In the genomic region with DNA sequence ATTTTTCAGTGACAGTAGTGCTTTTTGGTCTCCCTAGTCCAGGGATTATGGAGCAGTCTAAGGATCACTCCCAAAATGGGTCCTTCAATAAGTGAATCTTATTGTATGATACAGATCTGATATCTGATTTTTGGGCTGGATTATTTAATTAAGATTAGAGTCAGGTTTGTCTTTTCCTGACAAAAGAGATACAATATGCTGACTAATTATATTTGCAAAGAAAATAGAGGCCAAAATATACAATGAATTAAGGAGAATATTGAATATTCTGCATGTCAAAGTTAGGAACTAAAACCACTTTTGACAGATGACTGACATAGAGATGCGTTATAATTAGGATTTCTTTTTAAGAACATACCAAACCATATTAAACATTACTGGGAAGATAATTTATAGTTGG, we compare ENCODE assay signal across 35 cellular contexts.
"Had no signal": no experiment of that assay in that cellular context is flagged by ENCODE, and none has a peak within 500 bp of the region (broad histone marks: within the 10 kb centered on the region; RNA-seq: fewer than 3 reads in every experiment).

No MANE protein-coding gene starts in this region.

- H3K9me3 ChIP-seq: MG63 had no signal

- H3K4me3 ChIP-seq: MG63 had no signal

- DNase-seq: Kasumi-1, MG63, MM.1S, MV-4-11, NCI-H1048, NCI-H1092, NCI-H1092 treated with DMSO at 0.1 percent for 48 hours, NCI-H1105, NCI-H1105 treated with DMSO at 0.1 percent for 48 hours, NCI-H1417, NCI-H1417 treated with DMSO at 0.1 percent for 48 hours, NCI-H1436, NCI-H1436 treated with DMSO at 0.1 percent for 48 hours, NCI-H146, NCI-H1694, NCI-H1694 treated with DMSO at 0.1 percent for 48 hours, NCI-H187, NCI-H187 treated with DMSO at 0.1 percent for 48 hours, NCI-H1930, NCI-H2029, NCI-H2029 treated with DMSO at 0.1 percent for 48 hours, NCI-H2081, NCI-H2081 treated with DMSO at 0.1 percent for 48 hours, NCI-H2107, NCI-H2171, NCI-H2171 treated with DMSO at 0.1 percent for 48 hours, NCI-H2227 treated with DMSO at 0.1 percent for 48 hours, NCI-H226, NCI-H345, NCI-H446, NCI-H446 treated with DMSO at 0.1 percent for 48 hours, NCI-H510A, NCI-H510A treated with DMSO at 0.1 percent for 48 hours, NCI-H524, NCI-H524 treated with DMSO at 0.1 percent for 48 hours had no signal

- H3K27me3 ChIP-seq: MG63 had no signal

- H3K36me3 ChIP-seq: MG63 had no signal
